9 cellular contexts compared by ENCODE assay signal in the genomic region with DNA sequence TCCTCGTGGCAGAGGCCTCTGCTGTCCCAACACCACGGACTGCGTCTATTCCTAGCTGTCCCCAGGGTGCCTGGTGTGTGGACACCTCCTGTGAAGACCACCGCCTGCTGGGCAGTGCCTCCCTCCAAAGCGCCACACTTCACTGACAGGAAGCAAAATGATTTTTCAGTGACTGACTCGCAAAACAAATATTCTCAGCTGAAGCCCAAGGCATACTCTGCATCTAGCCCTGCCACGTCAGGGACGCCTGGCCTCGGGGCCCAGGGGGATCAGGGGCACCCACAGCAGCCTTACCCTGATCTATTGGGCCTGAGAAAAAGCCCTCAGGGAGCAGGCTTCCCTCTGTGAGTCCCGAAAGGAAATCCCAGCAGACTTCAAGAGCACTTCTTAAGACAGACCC. TPM values are rescaled to one million over a fixed set of nuclear protein-coding genes. Genes with fewer than 3 reads are reported as not detected.
DNase-seq lines count a peak whose midpoint lies in the region; ATAC-seq and TF ChIP-seq lines count a peak whose summit lies in the region.
"Had no signal": no experiment of that assay in that cellular context is flagged by ENCODE, and none has a peak within 500 bp of the region (broad histone marks: within the 10 kb centered on the region; RNA-seq: fewer than 3 reads in every experiment).

No MANE protein-coding gene starts in this region.

- H3K27me3 Mint-ChIP-seq in CD4-positive, alpha-beta T cell = no peaks in the 10 kb centered on the region
- no peaks in the 10 kb centered on the region for H3K27me3 Mint-ChIP-seq in dendritic cell treated with granulocyte-macrophage colony-stimulating factor and Interleukin-4, amounts not matched to agents 40 ng/mL and 50 ng/mL, for 4 days
- H3K27me3 Mint-ChIP-seq in neural progenitor cell (ENCODE audit: insufficient read depth, low read depth) = peaks cover 11% of the 10 kb centered on the region

- no peaks in the 10 kb centered on the region for H3K36me3 ChIP-seq in neural progenitor cell
- H3K36me3 ChIP-seq in testis (ENCODE audit: low read depth, missing control alignments) = no peaks in the 10 kb centered on the region

- peak overlapping the region; percentile 98 for H3K4me2 ChIP-seq in neural progenitor cell

- no peak for DNase-seq in CD4-positive, alpha-beta T cell
- peak; percentile 68 for DNase-seq in M059J (ENCODE audit: low read depth)
- DNase-seq in neural progenitor cell (ENCODE audit: low spot score) = no peak
- no peak for DNase-seq in testis
- no peak for DNase-seq in stimulated activated CD4-positive, alpha-beta T cell treated with anti-CD3 and anti-CD28 coated beads, Interleukin-4, amount 100 ng/mL, for 4 hours
- DNase-seq in SW480 (ENCODE audit: low spot score) = no peak
- DNase-seq in NCI-H187 treated with DMSO at 0.1 percent for 48 hours (lab: John Stamatoyannopoulos, UW) = no peak
- DNase-seq: retina had no signal

- TF ChIP-seq POLR2A in testis (IDR thresholded peaks at IDR 0.05) = no peak

- no peaks in the 10 kb centered on the region for H3K27me3 ChIP-seq in CD4-positive, alpha-beta T cell (ENCODE audit: control insufficient read depth, insufficient read depth, low read length)
- H3K27me3 ChIP-seq in neural progenitor cell (no peaks in the 10 kb centered on the region), testis (no peaks in the 10 kb centered on the region)

- peaks cover 67% of the 10 kb centered on the region for H3K36me3 Mint-ChIP-seq in CD4-positive, alpha-beta T cell (ENCODE audit: low read depth)
- H3K36me3 Mint-ChIP-seq in dendritic cell treated with granulocyte-macrophage colony-stimulating factor and Interleukin-4, amounts not matched to agents 40 ng/mL and 50 ng/mL, for 4 days (ENCODE audit: low read depth) = peaks cover 64% of the 10 kb centered on the region
- peaks cover 35% of the 10 kb centered on the region for H3K36me3 Mint-ChIP-seq in neural progenitor cell

- H3K79me2 ChIP-seq in neural progenitor cell (ENCODE audit: low read depth) = peaks cover 72% of the 10 kb centered on the region

- H3K4me1 ChIP-seq in neural progenitor cell (peaks cover 11% of the 10 kb centered on the region), testis (peaks cover 32% of the 10 kb centered on the region)

- H3K4me1 Mint-ChIP-seq in CD4-positive, alpha-beta T cell (ENCODE audit: low read depth) = peaks cover 49% of the 10 kb centered on the region
- peaks cover 72% of the 10 kb centered on the region for H3K4me1 Mint-ChIP-seq in dendritic cell treated with granulocyte-macrophage colony-stimulating factor and Interleukin-4, amounts not matched to agents 40 ng/mL and 50 ng/mL, for 4 days (ENCODE audit: low read depth)
- peaks cover 26% of the 10 kb centered on the region for H3K4me1 Mint-ChIP-seq in neural progenitor cell

- no peaks in the 10 kb centered on the region for H3K9me3 Mint-ChIP-seq in CD4-positive, alpha-beta T cell
- no peaks in the 10 kb centered on the region for H3K9me3 Mint-ChIP-seq in dendritic cell treated with granulocyte-macrophage colony-stimulating factor and Interleukin-4, amounts not matched to agents 40 ng/mL and 50 ng/mL, for 4 days
- H3K9me3 Mint-ChIP-seq in neural progenitor cell = peaks cover 10% of the 10 kb centered on the region

- intact Hi-C loops in CD4-positive, alpha-beta T cell (cut with DNase I, micrococcal nuclease) = loop anchor here (5.0 kb wide), 3 partner anchors 38 to 92 kb away; partner anchors contain the start of genes ALG12 (in 2 of the 2) and CRELD2 (in 2 of the 2)
- intact Hi-C loops in dendritic cell treated with granulocyte-macrophage colony-stimulating factor and Interleukin-4, amounts not matched to agents 40 ng/mL and 50 ng/mL, for 4 days (cut with micrococcal nuclease) = no loop called here
- intact Hi-C loops in testis (cut with DNase I; ENCODE audit: low total_unique reads) = no loop called here

- ATAC-seq in CD4-positive, alpha-beta T cell (ENCODE audit: poor library complexity) = no peak

- H3K9ac ChIP-seq in neural progenitor cell = no peak overlapping the region

- H3K4me3 ChIP-seq in neural progenitor cell = peak overlapping the region; percentile 4
- H3K4me3 ChIP-seq in testis = no peak overlapping the region

- no peak overlapping the region for H2AFZ ChIP-seq in neural progenitor cell (replicated peaks)

- CTCF ChIA-PET in CD4-positive, alpha-beta T cell (lab: Charles Lee) = no interaction called here

- H3F3A ChIP-seq in neural progenitor cell (ENCODE audit: low read depth) = no peaks in the 10 kb centered on the region

- H4K20me1 ChIP-seq in neural progenitor cell (ENCODE audit: low read depth) = peaks cover 65% of the 10 kb centered on the region

- H3K27ac ChIP-seq in CD4-positive, alpha-beta T cell (ENCODE audit: low read depth, low read length) = no peak overlapping the region
- H3K27ac ChIP-seq in neural progenitor cell (no peak overlapping the region), testis (no peak overlapping the region)

- H3K4me3 Mint-ChIP-seq in CD4-positive, alpha-beta T cell = peak overlapping the region; percentile 98
- H3K4me3 Mint-ChIP-seq in dendritic cell treated with granulocyte-macrophage colony-stimulating factor and Interleukin-4, amounts not matched to agents 40 ng/mL and 50 ng/mL, for 4 days = peak overlapping the region; percentile 83
- peak overlapping the region; percentile 91 for H3K4me3 Mint-ChIP-seq in neural progenitor cell

- H3K9me3 ChIP-seq in CD4-positive, alpha-beta T cell (ENCODE audit: control insufficient read depth, low read length) = no peaks in the 10 kb centered on the region
- H3K9me3 ChIP-seq in neural progenitor cell (ENCODE audit: low read depth) = peaks cover 5% of the 10 kb centered on the region
- H3K9me3 ChIP-seq in testis = no peaks in the 10 kb centered on the region

- POLR2A ChIA-PET in CD4-positive, alpha-beta T cell (lab: Charles Lee) = interaction anchor here (0.9 to 3.0 kb wide), 8 partner anchors 8 to 36 kb away, joined by 4 to 24 read pairs (median 8); partner anchors contain the start of gene ZBED4

- TF ChIP-seq CTCF in CD4-positive, alpha-beta T cell (IDR thresholded peaks at IDR 0.05) = no peak
- no peak for TF ChIP-seq CTCF in neural progenitor cell (IDR thresholded peaks at IDR 0.05)
- no peak for TF ChIP-seq CTCF in testis (IDR thresholded peaks at IDR 0.05)

- WGBS in testis, 2 donors = 42 to 62% methylated on average over 6 to 10 of the region's 10 CpGs

- H3K27ac Mint-ChIP-seq in CD4-positive, alpha-beta T cell = peak overlapping the region; percentile 97
- H3K27ac Mint-ChIP-seq in dendritic cell treated with granulocyte-macrophage colony-stimulating factor and Interleukin-4, amounts not matched to agents 40 ng/mL and 50 ng/mL, for 4 days = peak overlapping the region; percentile 84
- H3K27ac Mint-ChIP-seq in neural progenitor cell = peak overlapping the region; percentile 14

RNA-seq across cellular contexts. Expression of gene BRD1, which starts 2.2 kb away (rescaled TPM):
- 100 to 1,000 TPM; 129 to 130 TPM for total RNA-seq in CD4-positive, alpha-beta T cell
- 5.0 and 10.2 TPM in 2 replicates for total RNA-seq in M059J (2014; rRNA removed; shearing (Covaris generic))
- total RNA-seq in neural progenitor cell (ENCODE audit: low replicate concordance) (31.2 and 46.7 TPM in 2 replicates), testis (100 to 1,000 TPM; 113 to 122 TPM)
- polyA plus RNA-seq in testis (ENCODE audit: insufficient read depth, low read depth, low replicate concordance) = 114 TPM

RNA-seq across cellular contexts. Expression of gene ZBED4, which starts 28.2 kb away (rescaled TPM):
- total RNA-seq in CD4-positive, alpha-beta T cell = 10 to 100 TPM; 14.8 to 15.0 TPM
- total RNA-seq in M059J (2014; rRNA removed; shearing (Covaris generic)) = 3.8 and 7.1 TPM in 2 replicates
- total RNA-seq in neural progenitor cell (ENCODE audit: low replicate concordance) = 23.1 and 29.3 TPM in 2 replicates
- total RNA-seq in testis = 10 to 100 TPM; 17.2 to 18.2 TPM
- 9.1 TPM for polyA plus RNA-seq in testis (ENCODE audit: insufficient read depth, low read depth, low replicate concordance)

Comparison
In these comparisons a context has a peak if more than half of its experiments do, and no peak if none do; other contexts are left out.
1. H3K27ac Mint-ChIP-seq: peak in every context shown above with its lines; median percentile 97 in CD4-positive, alpha-beta T cell; 84 in dendritic cell treated with granulocyte-macrophage colony-stimulating factor and Interleukin-4, amounts not matched to agents 40 ng/mL and 50 ng/mL, for 4 days; 14 in neural progenitor cell.
2. intact Hi-C loops: an anchor here in CD4-positive, alpha-beta T cell (5.0 kb wide); none called in dendritic cell treated with granulocyte-macrophage colony-stimulating factor and Interleukin-4, amounts not matched to agents 40 ng/mL and 50 ng/mL, for 4 days and testis.